Comparison of ENCODE assay signal across 10 cellular contexts in the genomic region with DNA sequence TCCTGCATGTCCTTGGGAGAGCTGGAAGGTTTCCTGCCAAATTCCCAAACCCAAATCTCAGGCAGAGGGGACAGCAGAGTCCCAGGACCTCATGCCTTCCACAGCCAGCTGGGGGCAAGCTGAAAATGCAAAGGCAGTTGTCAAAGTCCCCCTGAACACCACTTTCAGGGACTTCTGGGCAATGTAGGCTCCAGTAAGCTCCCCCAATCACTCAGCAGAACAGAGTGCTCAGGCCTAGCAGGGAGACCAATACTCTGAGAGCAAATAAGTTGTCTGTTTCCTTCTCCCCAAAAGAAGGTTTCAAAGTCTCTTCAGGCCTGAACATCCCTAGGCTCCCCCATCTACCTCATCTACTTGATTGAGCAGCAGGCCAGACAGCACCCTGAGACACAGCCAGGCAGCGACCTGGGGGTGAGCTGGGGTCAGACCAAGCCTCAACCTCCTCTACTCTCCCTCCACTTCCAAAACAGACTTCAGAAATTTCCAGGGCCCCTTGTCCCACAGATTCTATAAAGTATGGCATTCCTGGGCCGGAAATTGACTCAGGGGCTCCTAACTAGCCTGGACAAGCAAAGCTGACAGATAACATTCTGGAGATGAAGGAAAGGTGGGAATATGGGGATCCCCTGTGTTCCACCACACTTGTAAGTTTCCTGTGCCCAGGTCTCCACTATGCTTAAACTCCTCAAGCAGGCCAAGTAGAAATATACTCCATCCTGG. TPM values are rescaled to one million over a fixed set of nuclear protein-coding genes. Genes with fewer than 3 reads are reported as not detected.
DNase-seq lines count a peak whose midpoint lies in the region; ATAC-seq, FAIRE-seq and TF ChIP-seq lines count a peak whose summit lies in the region.
"Had no signal": no experiment of that assay in that cellular context is flagged by ENCODE, and none has a peak within 500 bp of the region (broad histone marks: within the 10 kb centered on the region; RNA-seq: fewer than 3 reads in every experiment).

No MANE protein-coding gene starts in this region.

- no peaks in the 10 kb centered on the region for H3K9me3 ChIP-seq in gastrocnemius medialis

- peak overlapping the region; percentile 73 for H3K4me3 ChIP-seq in GM12865 (ENCODE audit: low read depth, low read length)
- H3K4me3 ChIP-seq in foreskin fibroblast (ENCODE audit: low read depth in 1 of 2, low read length in 2 of 2) = peak overlapping the region; percentile 75 to 77
- peak overlapping the region; percentile 22 to 68 (median 44) for H3K4me3 ChIP-seq in gastrocnemius medialis

- peaks cover 66 to 71% of the 10 kb centered on the region in 2 donors for H3K4me1 ChIP-seq in gastrocnemius medialis

- intact Hi-C loops in gastrocnemius medialis (cut with DNase I; ENCODE audit: low total_unique reads) = no loop called here

- DNase-seq in GM12865 (ENCODE audit: low read depth) = no peak
- DNase-seq in foreskin fibroblast = no peak
- DNase-seq in gastrocnemius medialis = no peak
- DNase-seq in HTR-8/SVneo (ENCODE audit: insufficient read length, low spot score) = no peak
- no peak for DNase-seq in activated CD4-positive, alpha-beta T cell treated with anti-CD3 and anti-CD28 coated beads for 1 hour
- DNase-seq: NCI-H748 treated with DMSO at 0.1 percent for 48 hours had no signal

- TF ChIP-seq CTCF in GM12865 (IDR thresholded peaks at IDR 0.05; ENCODE audit: insufficient read depth, low read depth, low read length, missing control alignments) (no peak), VCaP (conservative IDR thresholded peaks at IDR 0.05) (no peak), foreskin fibroblast (IDR thresholded peaks at IDR 0.05; ENCODE audit: low read depth, low read length) (no peak), gastrocnemius medialis (IDR thresholded peaks at IDR 0.05 in 4 of 5, conservative IDR thresholded peaks at IDR 0.05 in 1 of 5) (no peak)

- no peaks in the 10 kb centered on the region for H3K27me3 ChIP-seq in gastrocnemius medialis

- H3K27ac ChIP-seq in VCaP = peak overlapping the region; percentile 81
- H3K27ac ChIP-seq in gastrocnemius medialis = peak overlapping the region; percentile 86 to 92 (median 90)

- no peaks in the 10 kb centered on the region for H3K36me3 ChIP-seq in gastrocnemius medialis

- FAIRE-seq in HTR-8/SVneo (lab: Jason Lieb, UNC) = no peak
- FAIRE-seq: endometrium had no signal

- no peak for TF ChIP-seq POLR2A in gastrocnemius medialis (IDR thresholded peaks at IDR 0.05)

- in situ Hi-C loops in gastrocnemius medialis (cut with MboI; ENCODE audit: low sequenced_read_pairs in 4 of 4) = loop anchor here in 1 of 4 donors (5.0 kb wide), 1 partner anchor 41 kb away; no protein-coding TSS in a partner anchor

- ATAC-seq in gastrocnemius medialis (no peak), HG03039 (IDR thresholded peaks at IDR 0.05; ENCODE audit: unreplicated experiment) (no peak), GM21515 (IDR thresholded peaks at IDR 0.05; ENCODE audit: unreplicated experiment) (no peak)

RNA-seq across cellular contexts. Expression of gene SLC9A1, which starts 1.9 kb away (rescaled TPM):
- total RNA-seq in gastrocnemius medialis = 1 to 10 TPM; 2.5 to 4.3 (median 3.7) TPM
